Comparison of ENCODE assay signal across 11 cellular contexts in genomic region chr6:13766201-13766634, GRCh38. TPM values are rescaled to one million over a fixed set of nuclear protein-coding genes. Genes with fewer than 3 reads are reported as not detected.
A peak's percentile ranks its signal among the peaks of the same experiment; 100 is the strongest.
DNase-seq lines count a peak whose midpoint lies in the region; ATAC-seq and TF ChIP-seq lines count a peak whose summit lies in the region.
"Had no signal": no experiment of that assay in that cellular context is flagged by ENCODE, and none has a peak within 500 bp of the region (broad histone marks: within the 10 kb centered on the region; RNA-seq: fewer than 3 reads in every experiment).

No MANE protein-coding gene starts in this region.

- no peak for TF ChIP-seq POLR2A in NB4 (IDR thresholded peaks at IDR 0.05; ENCODE audit: extremely low read depth, insufficient read length)

- ATAC-seq in HG03521 (IDR thresholded peaks at IDR 0.05; ENCODE audit: unreplicated experiment) (no peak), GM19395 (IDR thresholded peaks at IDR 0.05; ENCODE audit: unreplicated experiment) (no peak)

- in situ Hi-C loops in astrocyte of the spinal cord (cut with HindIII; ENCODE audit: low sequenced_read_pairs): no loop called here

- no peak overlapping the region for H3K4me3 ChIP-seq in NB4 (ENCODE audit: low read depth, low read length)
- H3K4me3 ChIP-seq in astrocyte of the spinal cord (ENCODE audit: low read depth, low read length): no peak overlapping the region
- H3K4me3 ChIP-seq: lung, upper lobe of left lung had no signal

- DNase-seq in EH (ENCODE audit: low read depth) (peak; percentile 71), NB4 (ENCODE audit: low read depth) (peak; percentile 28), astrocyte of the spinal cord (ENCODE audit: low read depth, low spot score) (peak; percentile 61), myocyte (ENCODE audit: low read depth) (peak; percentile 92), COLO668 (lab: John Stamatoyannopoulos, UW; ENCODE audit: unreplicated experiment) (no peak), inferior parietal cortex (ENCODE audit: extremely low spot score) (no peak)
- DNase-seq: effector CD8-positive, alpha-beta T cell; upper lobe of left lung had no signal

- TF ChIP-seq CTCF in NB4 (IDR thresholded peaks at IDR 0.05; ENCODE audit: low read depth, low read length) (no peak), astrocyte of the spinal cord (IDR thresholded peaks at IDR 0.05; ENCODE audit: low read depth, low read length) (no peak)

RNA-seq across cellular contexts. Expression of gene MCUR1, which starts 48.1 kb away (rescaled TPM):
- 13.8 and 20.4 TPM in 2 replicates for total RNA-seq in myocyte
- polyA plus RNA-seq in myocyte (2012): 13.4 TPM

RNA-seq across cellular contexts. Expression of gene RANBP9, which starts 54.6 kb away (rescaled TPM):
- 38.3 and 39.9 TPM in 2 replicates for total RNA-seq in myocyte
- polyA plus RNA-seq in myocyte (2012): 52.2 TPM

Comparison
In these comparisons a context has a peak if more than half of its experiments do, and no peak if none do; other contexts are left out.
1. DNase-seq: peak in EH (single experiment), NB4 (single experiment), astrocyte of the spinal cord (single experiment) and myocyte (single experiment); none in COLO668 (single experiment) and inferior parietal cortex (single experiment).